In the genomic region with DNA sequence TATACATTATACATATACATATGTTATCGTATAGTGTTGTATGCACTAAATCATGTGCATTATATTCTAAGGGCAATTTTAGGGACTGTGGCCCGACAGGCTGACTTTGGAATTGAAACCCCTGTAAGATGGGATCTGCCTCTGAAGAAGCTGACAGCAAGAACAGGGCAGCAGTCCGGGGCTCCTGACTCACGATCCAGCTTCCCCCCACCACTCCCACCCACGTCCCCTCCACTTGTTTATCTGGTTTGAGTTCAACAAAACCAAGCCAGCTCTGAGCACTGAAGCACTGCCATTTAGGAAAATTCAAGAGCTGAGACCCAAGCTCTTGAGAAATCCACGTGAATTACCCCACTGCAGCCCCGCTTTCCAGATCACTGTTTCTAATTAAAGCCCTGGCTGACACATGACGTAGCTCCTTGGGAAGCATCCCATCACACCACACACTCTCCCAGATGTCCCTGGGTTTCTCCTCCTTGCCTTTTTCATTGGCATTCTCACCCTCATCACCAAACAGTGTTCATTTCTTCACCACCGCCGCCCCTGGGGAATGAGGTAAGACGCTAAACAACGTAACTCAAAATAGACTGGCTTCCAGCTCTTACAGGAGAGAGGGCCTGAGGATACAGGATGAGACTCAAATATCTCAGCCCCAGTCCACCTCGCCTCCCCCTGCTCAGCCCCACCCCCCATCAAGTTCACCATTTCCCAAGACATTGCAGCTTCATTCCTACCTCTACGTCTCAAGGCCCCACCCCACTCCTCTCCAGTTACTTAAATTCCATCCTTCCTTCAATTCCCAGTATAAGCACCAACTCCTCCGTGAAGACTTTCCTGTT, we compare ENCODE assay signal across 16 cellular contexts.
A peak's percentile ranks its signal among the peaks of the same experiment; 100 is the strongest.
DNase-seq lines count a peak whose midpoint lies in the region; ATAC-seq and TF ChIP-seq lines count a peak whose summit lies in the region.
"Had no signal": no experiment of that assay in that cellular context is flagged by ENCODE, and none has a peak within 500 bp of the region (broad histone marks: within the 10 kb centered on the region; RNA-seq: fewer than 3 reads in every experiment).

No MANE protein-coding gene starts in this region.

- intact Hi-C loops in tibial artery (cut with DNase I; ENCODE audit: low total_unique reads) (no loop called here), natural killer cell (cut with micrococcal nuclease) (no loop called here)

- TF ChIP-seq CTCF in H9 (conservative IDR thresholded peaks at IDR 0.05) (no peak), fibroblast of the aortic adventitia (IDR thresholded peaks at IDR 0.05; ENCODE audit: insufficient read depth, low read length) (no peak), tibial artery (IDR thresholded peaks at IDR 0.05) (no peak), WERI-Rb-1 (IDR thresholded peaks at IDR 0.05; ENCODE audit: low read depth, low read length) (no peak), natural killer cell (IDR thresholded peaks at IDR 0.05) (no peak)

- no peak overlapping the region for H2AFZ ChIP-seq in H9 (ENCODE audit: low read length)

- H3K4me1 Mint-ChIP-seq in H9 (peaks cover 15 to 25% of the 10 kb centered on the region in 2 experiments), natural killer cell (no peaks in the 10 kb centered on the region)
- H3K4me1 Mint-ChIP-seq: stimulated activated naive B cell treated with anti-CD40 and anti-IgM and Interleukin-4, amounts not matched to agents 10 μg/mL and 1 μg/mL and 100 μg/mL, for 72 hours had no signal

- H3K36me3 Mint-ChIP-seq in H9 (ENCODE audit: insufficient read depth in 1 of 3, low read depth in 3 of 3), result peaks cover 5 to 18% (median 12%) of the 10 kb centered on the region in 3 experiments; a peak in 6 of 7 replicates
- peaks cover 6% of the 10 kb centered on the region for H3K36me3 Mint-ChIP-seq in natural killer cell

- H3K4me3 ChIP-seq in fibroblast of the aortic adventitia (ENCODE audit: low read depth, low read length), result no peak overlapping the region
- H3K4me3 ChIP-seq in tibial artery, result no peak overlapping the region
- H3K4me3 ChIP-seq in WERI-Rb-1 (ENCODE audit: low read depth, low read length), result no peak overlapping the region

- H3K4ac ChIP-seq in H9 (ENCODE audit: low read depth, low read length), result no peak overlapping the region; the same call in 1 of the 2 replicates

- no peak overlapping the region for H4K91ac ChIP-seq in H9 (ENCODE audit: insufficient read length, low read depth, low read length)

- no peaks in the 10 kb centered on the region for H3K79me1 ChIP-seq in H9 (ENCODE audit: insufficient read depth, low read depth, low read length, poor library complexity, severe bottlenecking)

- no peak overlapping the region for H4K5ac ChIP-seq in H9 (ENCODE audit: insufficient read length, low read depth, low read length)

- H3K9ac ChIP-seq in H9 (ENCODE audit: extremely low read depth, insufficient read length, low read length), result no peak overlapping the region

- H3K23me2 ChIP-seq in H9 (ENCODE audit: insufficient read length, low read depth, low read length, poor library complexity, severe bottlenecking), result no peaks in the 10 kb centered on the region

- no peak overlapping the region for H3T11ph ChIP-seq in H9 (ENCODE audit: low read length)

- H2BK15ac ChIP-seq in H9 (ENCODE audit: low read depth, low read length), result no peak overlapping the region

- H3K27ac Mint-ChIP-seq in H9 (no peak overlapping the region), natural killer cell (no peak overlapping the region)
- H3K27ac Mint-ChIP-seq: activated CD8-positive, alpha-beta T cell treated with anti-CD3 and anti-CD28 coated beads, Interleukin-2, amount 10 ng/mL, durations not matched to agents 7 days and 5 days; stimulated activated naive B cell treated with anti-CD40 and anti-IgM and Interleukin-4, amounts not matched to agents 10 μg/mL and 1 μg/mL and 100 μg/mL, for 72 hours had no signal

- H3K4me3 Mint-ChIP-seq in H9 (no peak overlapping the region), natural killer cell (no peak overlapping the region)
- H3K4me3 Mint-ChIP-seq: activated CD8-positive, alpha-beta T cell treated with anti-CD3 and anti-CD28 coated beads, Interleukin-2, amount 10 ng/mL, durations not matched to agents 7 days and 5 days; stimulated activated naive B cell treated with anti-CD40 and anti-IgM and Interleukin-4, amounts not matched to agents 10 μg/mL and 1 μg/mL and 100 μg/mL, for 72 hours had no signal

- H3K27me3 Mint-ChIP-seq in H9 (ENCODE audit: low read depth), result peaks cover 11% of the 10 kb centered on the region
- H3K27me3 Mint-ChIP-seq in natural killer cell (ENCODE audit: low read depth in 2 of 2), result peaks cover 2 to 7% of the 10 kb centered on the region in 2 donors

- DNase-seq in H9 (peak; percentile 56), fibroblast of the aortic adventitia (ENCODE audit: low read depth) (peak; percentile 79), myocyte (ENCODE audit: low read depth) (peak; percentile 13), tibial artery (peak; percentile 42 to 68), WERI-Rb-1 (no peak), natural killer cell (no peak)
- DNase-seq: activated CD8-positive, alpha-beta T cell treated with anti-CD3 and anti-CD28 coated beads, Interleukin-2, amount 10 ng/mL, durations not matched to agents 7 days and 5 days; activated naive CD4-positive, alpha-beta T cell treated with anti-CD3 and anti-CD28 coated beads, Interleukin-2, amount 50 U/mL, for 16 hours; COR-L47; islet precursor cell; NCI-H446 treated with DMSO at 0.1 percent for 48 hours; stimulated activated CD4-positive, alpha-beta T cell treated with anti-CD3 and anti-CD28 coated beads, Interleukin-1b, Interleukin-23, amount 100 ng/mL, for 48 hours; stimulated activated naive B cell treated with anti-CD40 and anti-IgM and Interleukin-4, amounts not matched to agents 10 μg/mL and 1 μg/mL and 100 μg/mL, for 72 hours had no signal

- no peak for ATAC-seq in natural killer cell
- no peak for ATAC-seq in GM21381 (IDR thresholded peaks at IDR 0.05; ENCODE audit: unreplicated experiment)
- ATAC-seq in HG03565 (IDR thresholded peaks at IDR 0.05; ENCODE audit: unreplicated experiment), result no peak
- ATAC-seq: activated CD8-positive, alpha-beta T cell treated with anti-CD3 and anti-CD28 coated beads, Interleukin-2, amount 10 ng/mL, durations not matched to agents 7 days and 5 days; stimulated activated naive B cell treated with anti-CD40 and anti-IgM and Interleukin-4, amounts not matched to agents 10 μg/mL and 1 μg/mL and 100 μg/mL, for 72 hours had no signal

- H3K9me3 ChIP-seq in H9 (ENCODE audit: control insufficient read depth, low read depth, low read length) (peaks cover 20% of the 10 kb centered on the region), tibial artery (peaks cover 0 to 11% (median 6%) of the 10 kb centered on the region in 3 donors), WERI-Rb-1 (ENCODE audit: severe bottlenecking) (peaks cover 5% of the 10 kb centered on the region)
- H3K9me3 ChIP-seq: neutrophil had no signal

- H4K8ac ChIP-seq in H9 (replicated peaks; ENCODE audit: insufficient read length, low read depth, low read length), result no peak overlapping the region

- H3K36me3 ChIP-seq in tibial artery (no peaks in the 10 kb centered on the region), WERI-Rb-1 (no peaks in the 10 kb centered on the region)
- H3K36me3 ChIP-seq: neutrophil had no signal

- no peaks in the 10 kb centered on the region for H3K79me2 ChIP-seq in H9 (ENCODE audit: insufficient read depth, low read length)

- H3K27me3 ChIP-seq in H9 (ENCODE audit: insufficient read depth, low read length), result no peaks in the 10 kb centered on the region
- H3K27me3 ChIP-seq in tibial artery, result no peaks in the 10 kb centered on the region
- H3K27me3 ChIP-seq in WERI-Rb-1 (ENCODE audit: insufficient read depth, low read depth, severe bottlenecking), result no peaks in the 10 kb centered on the region
- H3K27me3 ChIP-seq: neutrophil had no signal

- H3K27ac ChIP-seq in H9 (ENCODE audit: insufficient read length, low read depth, low read length) (no peak overlapping the region), tibial artery (no peak overlapping the region), WERI-Rb-1 (no peak overlapping the region)
- H3K27ac ChIP-seq: neutrophil had no signal

- no peak overlapping the region for H3K23ac ChIP-seq in H9 (ENCODE audit: insufficient read length, low read depth, low read length)

- no peak overlapping the region for H2AK5ac ChIP-seq in H9 (ENCODE audit: insufficient read length, low read length)

- H3K18ac ChIP-seq in H9 (ENCODE audit: insufficient read length, low read depth, low read length), result no peak overlapping the region

- no peak overlapping the region for H2BK120ac ChIP-seq in H9 (ENCODE audit: low read depth, low read length, poor library complexity, severe bottlenecking)

- H3K9me3 Mint-ChIP-seq in H9, result peaks cover 17 to 18% of the 10 kb centered on the region in 2 experiments
- H3K9me3 Mint-ChIP-seq in natural killer cell, result peaks cover 5 to 7% of the 10 kb centered on the region in 2 donors

- H4K20me1 ChIP-seq in H9 (ENCODE audit: control insufficient read depth, insufficient read depth, insufficient read length), result no peaks in the 10 kb centered on the region

- no peak overlapping the region for H2BK20ac ChIP-seq in H9 (ENCODE audit: low read depth, low read length, poor library complexity, severe bottlenecking)

- no peak overlapping the region for H3K4me2 ChIP-seq in H9 (ENCODE audit: insufficient read depth, insufficient read length, low read length)

- H3K4me1 ChIP-seq in H9 (ENCODE audit: insufficient read depth, low read length), result no peaks in the 10 kb centered on the region
- H3K4me1 ChIP-seq in tibial artery, result no peaks in the 10 kb centered on the region

- H3K14ac ChIP-seq in H9 (ENCODE audit: insufficient read depth, low read length), result no peak overlapping the region

- no CpG with 5 or more reads among the region's 15 CpGs for WGBS in H9 (ENCODE audit: extremely low coverage, insufficient read length, low lambda C conversion rate)

- no peak overlapping the region for H2BK5ac ChIP-seq in H9 (ENCODE audit: insufficient read length, low read length)

- H2BK12ac ChIP-seq in H9 (ENCODE audit: insufficient read length, low read depth, low read length), result no peak overlapping the region

- H3K56ac ChIP-seq in H9 (ENCODE audit: insufficient read length, low read depth, low read length), result no peak overlapping the region

Comparison
In these comparisons a context has a peak if more than half of its experiments do, and no peak if none do; other contexts are left out.
1. DNase-seq: peak in H9 (single experiment), fibroblast of the aortic adventitia (single experiment), myocyte (single experiment) and tibial artery (2 of 2); none in WERI-Rb-1 (single experiment) and natural killer cell (single experiment).